ENCODE assay signal across 23 cellular contexts in genomic region chr14:79468491-79468890, GRCh38.
DNase-seq lines count a peak whose midpoint lies in the region; ATAC-seq and TF ChIP-seq lines count a peak whose summit lies in the region.
"Had no signal": no experiment of that assay in that cellular context is flagged by ENCODE, and none has a peak within 500 bp of the region (broad histone marks: within the 10 kb centered on the region; RNA-seq: fewer than 3 reads in every experiment).

No MANE protein-coding gene starts in this region.

- peaks cover 15% of the 10 kb centered on the region for H3K4me1 Mint-ChIP-seq in Caco-2 (ENCODE audit: low read depth, unreplicated experiment)
- H3K4me1 Mint-ChIP-seq in neural crest cell: peaks cover 11% of the 10 kb centered on the region
- H3K4me1 Mint-ChIP-seq in stimulated activated memory B cell treated with anti-CD40 and anti-IgM and Interleukin-4, amounts not matched to agents 10 μg/mL and 1 μg/mL and 100 μg/mL, for 72 hours: no peaks in the 10 kb centered on the region
- H3K4me1 Mint-ChIP-seq: CD14-positive monocyte; CD8-positive, alpha-beta memory T cell had no signal

- H3K36me3 ChIP-seq in Caco-2 (ENCODE audit: control insufficient read depth, insufficient read depth, low read length) (no peaks in the 10 kb centered on the region), WERI-Rb-1 (no peaks in the 10 kb centered on the region)
- H3K36me3 ChIP-seq: BE2C; BLaER1 treated with 17β-estradiol and CSF1 and Interleukin-3, amounts not matched to agents 10 nM and 100 nM had no signal

- H3K27me3 Mint-ChIP-seq in Caco-2 (ENCODE audit: insufficient read depth, unreplicated experiment) (no peaks in the 10 kb centered on the region), neural crest cell (ENCODE audit: low read depth) (no peaks in the 10 kb centered on the region)
- H3K27me3 Mint-ChIP-seq in stimulated activated memory B cell treated with anti-CD40 and anti-IgM and Interleukin-4, amounts not matched to agents 10 μg/mL and 1 μg/mL and 100 μg/mL, for 72 hours: no peaks in the 10 kb centered on the region
- H3K27me3 Mint-ChIP-seq: CD4-positive, alpha-beta T cell; CD8-positive, alpha-beta memory T cell had no signal

- no peak for DNase-seq in Caco-2
- peak; percentile 72 for DNase-seq in WERI-Rb-1
- DNase-seq in kidney tubule cell (ENCODE audit: low spot score): peak; percentile 10
- DNase-seq in neural crest cell (ENCODE audit: low read depth, low spot score): no peak
- no peak for DNase-seq in HEK293T (ENCODE audit: extremely low spot score)
- DNase-seq: 8988T; ACHN; AML-193; BE2C; Calu3; CD4-positive, alpha-beta T cell; CD8-positive, alpha-beta memory T cell; DMS153; DND-41; GM23248; H9; HFFc6 had no signal

- CTCF ChIA-PET in Caco-2 (lab: Charles Lee): no interaction called here
- CTCF ChIA-PET in HEK293T (lab: Yijun Ruan, JAX): no interaction called here

- no TSS peak for BruUV-seq in Caco-2 (replicated peaks; lab: Mats Ljungman, UMichigan)

- POLR2A ChIA-PET in Caco-2 (lab: Charles Lee): no interaction called here
- POLR2A ChIA-PET in HEK293T (lab: Yijun Ruan, JAX): no interaction called here

- H3K4me1 ChIP-seq in Caco-2: peaks cover 8% of the 10 kb centered on the region; the same call in 1 of the 2 replicates
- H3K4me1 ChIP-seq: A549, BE2C had no signal

- H3K4me3 ChIP-seq in Caco-2 (ENCODE audit: low read depth, low read length) (no peak overlapping the region), WERI-Rb-1 (ENCODE audit: low read depth, low read length) (no peak overlapping the region)
- H3K4me3 ChIP-seq: A549; BLaER1 treated with 17β-estradiol and CSF1 and Interleukin-3, amounts not matched to agents 10 nM and 100 nM; GM23248 had no signal

- ATAC-seq in GM19397 (IDR thresholded peaks at IDR 0.05; ENCODE audit: unreplicated experiment): no peak
- no peak for ATAC-seq in stimulated activated memory B cell treated with anti-CD40 and anti-IgM and Interleukin-4, amounts not matched to agents 10 μg/mL and 1 μg/mL and 100 μg/mL, for 72 hours
- ATAC-seq: A549, HCT116 had no signal

- no peak overlapping the region for H3K27ac ChIP-seq in WERI-Rb-1
- H3K27ac ChIP-seq: A549; BLaER1 treated with 17β-estradiol and CSF1 and Interleukin-3, amounts not matched to agents 10 nM and 100 nM; GM23248 had no signal

- no peak overlapping the region for H3K4me3 Mint-ChIP-seq in Caco-2 (ENCODE audit: unreplicated experiment)
- H3K4me3 Mint-ChIP-seq in neural crest cell: no peak overlapping the region
- no peak overlapping the region for H3K4me3 Mint-ChIP-seq in stimulated activated memory B cell treated with anti-CD40 and anti-IgM and Interleukin-4, amounts not matched to agents 10 μg/mL and 1 μg/mL and 100 μg/mL, for 72 hours
- H3K4me3 Mint-ChIP-seq: CD14-positive monocyte; CD4-positive, alpha-beta T cell; CD8-positive, alpha-beta memory T cell; H9; HFFc6 had no signal

- no peaks in the 10 kb centered on the region for H3K9me3 ChIP-seq in Caco-2
- H3K9me3 ChIP-seq in WERI-Rb-1 (ENCODE audit: severe bottlenecking): no peaks in the 10 kb centered on the region
- H3K9me3 ChIP-seq: A549; BE2C; BLaER1 treated with 17β-estradiol and CSF1 and Interleukin-3, amounts not matched to agents 10 nM and 100 nM had no signal

- H3K9me3 Mint-ChIP-seq in Caco-2 (ENCODE audit: unreplicated experiment): peaks cover 9% of the 10 kb centered on the region
- H3K9me3 Mint-ChIP-seq in neural crest cell: peaks cover 2% of the 10 kb centered on the region
- peaks cover 4% of the 10 kb centered on the region for H3K9me3 Mint-ChIP-seq in stimulated activated memory B cell treated with anti-CD40 and anti-IgM and Interleukin-4, amounts not matched to agents 10 μg/mL and 1 μg/mL and 100 μg/mL, for 72 hours
- H3K9me3 Mint-ChIP-seq: H9 had no signal

- intact Hi-C loops in Caco-2 (cut with micrococcal nuclease; ENCODE audit: unreplicated experiment): no loop called here

- H3K27me3 ChIP-seq in Caco-2 (replicated peaks; ENCODE audit: control insufficient read depth, insufficient read depth, low read length) (no peaks in the 10 kb centered on the region), WERI-Rb-1 (ENCODE audit: insufficient read depth, low read depth, severe bottlenecking) (no peaks in the 10 kb centered on the region)
- H3K27me3 ChIP-seq: BE2C; BLaER1 treated with 17β-estradiol and CSF1 and Interleukin-3, amounts not matched to agents 10 nM and 100 nM had no signal

- no peak for TF ChIP-seq CTCF in Caco-2 (IDR thresholded peaks at IDR 0.05; ENCODE audit: insufficient read depth in 1 of 2, low read depth in 1 of 2, low read length in 1 of 2, severe bottlenecking in 1 of 2, unreplicated experiment in 1 of 2)
- TF ChIP-seq CTCF in WERI-Rb-1 (IDR thresholded peaks at IDR 0.05; ENCODE audit: low read depth, low read length): no peak
- TF ChIP-seq CTCF in neural crest cell (conservative IDR thresholded peaks at IDR 0.05): no peak

- H3K27ac Mint-ChIP-seq in Caco-2 (ENCODE audit: unreplicated experiment) (peak overlapping the region; percentile 43), neural crest cell (ENCODE audit: unreplicated experiment) (peak overlapping the region; percentile 60)
- no peak overlapping the region for H3K27ac Mint-ChIP-seq in stimulated activated memory B cell treated with anti-CD40 and anti-IgM and Interleukin-4, amounts not matched to agents 10 μg/mL and 1 μg/mL and 100 μg/mL, for 72 hours
- H3K27ac Mint-ChIP-seq: CD14-positive monocyte; CD4-positive, alpha-beta T cell; CD8-positive, alpha-beta memory T cell; H9; HFFc6 had no signal

- H3K36me3 Mint-ChIP-seq in Caco-2 (ENCODE audit: insufficient read depth, unreplicated experiment) (no peaks in the 10 kb centered on the region), neural crest cell (ENCODE audit: low read depth) (no peaks in the 10 kb centered on the region)
- H3K36me3 Mint-ChIP-seq in stimulated activated memory B cell treated with anti-CD40 and anti-IgM and Interleukin-4, amounts not matched to agents 10 μg/mL and 1 μg/mL and 100 μg/mL, for 72 hours: no peaks in the 10 kb centered on the region
- H3K36me3 Mint-ChIP-seq: CD14-positive monocyte; CD8-positive, alpha-beta memory T cell had no signal

TF ChIP-seq in HEK293T, 16 proteins besides CTCF, POLR2A, EP300 and RAD21:
- TF ChIP-seq FOXA1 (IDR thresholded peaks at IDR 0.05) (no peak), BHLHE40 (IDR thresholded peaks at IDR 0.05; ENCODE audit: borderline replicate concordance) (no peak), L3MBTL2 (conservative IDR thresholded peaks at IDR 0.05) (no peak), SP1 (IDR thresholded peaks at IDR 0.05) (no peak), PKNOX1 (IDR thresholded peaks at IDR 0.05) (no peak), TARDBP (IDR thresholded peaks at IDR 0.05) (no peak), LEF1 (IDR thresholded peaks at IDR 0.05; ENCODE audit: borderline replicate concordance) (no peak), NFRKB (IDR thresholded peaks at IDR 0.05) (no peak), ZNF384 (IDR thresholded peaks at IDR 0.05) (no peak), ELF4 (IDR thresholded peaks at IDR 0.05) (no peak), FOXM1 (IDR thresholded peaks at IDR 0.05; ENCODE audit: borderline replicate concordance) (no peak), FOXK2 (IDR thresholded peaks at IDR 0.05) (no peak), SUZ12 (IDR thresholded peaks at IDR 0.05) (no peak), CTBP1 (IDR thresholded peaks at IDR 0.05; ENCODE audit: borderline replicate concordance) (no peak), HDGF (IDR thresholded peaks at IDR 0.05; ENCODE audit: borderline replicate concordance) (no peak), ARNT (IDR thresholded peaks at IDR 0.05) (no peak)

Comparison
In these comparisons a context has a peak if more than half of its experiments do, and no peak if none do; other contexts are left out.
1. DNase-seq: peak in WERI-Rb-1 (single experiment) and kidney tubule cell (single experiment); none in Caco-2 (0 of 2), neural crest cell (single experiment) and HEK293T (single experiment).